Comparison of ENCODE assay signal across 1 cellular context in genomic region chr16:19926449-19927390, GRCh38.
TF ChIP-seq lines count a peak whose summit lies in the region.

No MANE protein-coding gene starts in this region.

TF ChIP-seq in HepG2, 621 proteins besides CTCF, POLR2A, EP300 and RAD21 (continued from another document and continues in another):
- TF ChIP-seq, protein P1, sequence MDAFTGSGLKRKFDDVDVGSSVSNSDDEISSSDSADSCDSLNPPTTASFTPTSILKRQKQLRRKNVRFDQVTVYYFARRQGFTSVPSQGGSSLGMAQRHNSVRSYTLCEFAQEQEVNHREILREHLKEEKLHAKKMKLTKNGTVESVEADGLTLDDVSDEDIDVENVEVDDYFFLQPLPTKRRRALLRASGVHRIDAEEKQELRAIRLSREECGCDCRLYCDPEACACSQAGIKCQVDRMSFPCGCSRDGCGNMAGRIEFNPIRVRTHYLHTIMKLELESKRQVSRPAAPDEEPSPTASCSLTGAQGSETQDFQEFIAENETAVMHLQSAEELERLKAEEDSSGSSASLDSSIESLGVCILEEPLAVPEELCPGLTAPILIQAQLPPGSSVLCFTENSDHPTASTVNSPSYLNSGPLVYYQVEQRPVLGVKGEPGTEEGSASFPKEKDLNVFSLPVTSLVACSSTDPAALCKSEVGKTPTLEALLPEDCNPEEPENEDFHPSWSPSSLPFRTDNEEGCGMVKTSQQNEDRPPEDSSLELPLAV (CRISPR knock-in tag; conservative IDR thresholded peaks at IDR 0.05; ENCODE audit: low read depth) = no peak
- TF ChIP-seq SMYD3 (CRISPR knock-in tag; IDR thresholded peaks at IDR 0.05) = no peak
- TF ChIP-seq CHCHD3 (CRISPR knock-in tag; IDR thresholded peaks at IDR 0.05) = no peak
- TF ChIP-seq TOE1 (CRISPR knock-in tag; IDR thresholded peaks at IDR 0.05) = no peak
- TF ChIP-seq ZHX2 (IDR thresholded peaks at IDR 0.05; ENCODE audit: low read depth) = no peak
- TF ChIP-seq ZHX2 (CRISPR knock-in tag; IDR thresholded peaks at IDR 0.05; ENCODE audit: borderline replicate concordance) = no peak
- TF ChIP-seq, protein P2, sequence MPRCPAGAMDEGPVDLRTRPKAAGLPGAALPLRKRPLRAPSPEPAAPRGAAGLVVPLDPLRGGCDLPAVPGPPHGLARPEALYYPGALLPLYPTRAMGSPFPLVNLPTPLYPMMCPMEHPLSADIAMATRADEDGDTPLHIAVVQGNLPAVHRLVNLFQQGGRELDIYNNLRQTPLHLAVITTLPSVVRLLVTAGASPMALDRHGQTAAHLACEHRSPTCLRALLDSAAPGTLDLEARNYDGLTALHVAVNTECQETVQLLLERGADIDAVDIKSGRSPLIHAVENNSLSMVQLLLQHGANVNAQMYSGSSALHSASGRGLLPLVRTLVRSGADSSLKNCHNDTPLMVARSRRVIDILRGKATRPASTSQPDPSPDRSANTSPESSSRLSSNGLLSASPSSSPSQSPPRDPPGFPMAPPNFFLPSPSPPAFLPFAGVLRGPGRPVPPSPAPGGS (CRISPR knock-in tag; IDR thresholded peaks at IDR 0.05) = no peak
- peak; percentile 92 for TF ChIP-seq FOSL1 (CRISPR knock-in tag; IDR thresholded peaks at IDR 0.05; ENCODE audit: borderline replicate concordance)
- TF ChIP-seq PPARG (CRISPR knock-in tag; conservative IDR thresholded peaks at IDR 0.05) = no peak
- TF ChIP-seq, protein P3, sequence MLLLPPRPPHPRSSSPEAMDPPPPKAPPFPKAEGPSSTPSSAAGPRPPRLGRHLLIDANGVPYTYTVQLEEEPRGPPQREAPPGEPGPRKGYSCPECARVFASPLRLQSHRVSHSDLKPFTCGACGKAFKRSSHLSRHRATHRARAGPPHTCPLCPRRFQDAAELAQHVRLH (CRISPR knock-in tag; IDR thresholded peaks at IDR 0.05; ENCODE audit: borderline replicate concordance, low read depth) = peak; percentile 29; the same call in 1 of the 2 replicates
- TF ChIP-seq, protein P4, sequence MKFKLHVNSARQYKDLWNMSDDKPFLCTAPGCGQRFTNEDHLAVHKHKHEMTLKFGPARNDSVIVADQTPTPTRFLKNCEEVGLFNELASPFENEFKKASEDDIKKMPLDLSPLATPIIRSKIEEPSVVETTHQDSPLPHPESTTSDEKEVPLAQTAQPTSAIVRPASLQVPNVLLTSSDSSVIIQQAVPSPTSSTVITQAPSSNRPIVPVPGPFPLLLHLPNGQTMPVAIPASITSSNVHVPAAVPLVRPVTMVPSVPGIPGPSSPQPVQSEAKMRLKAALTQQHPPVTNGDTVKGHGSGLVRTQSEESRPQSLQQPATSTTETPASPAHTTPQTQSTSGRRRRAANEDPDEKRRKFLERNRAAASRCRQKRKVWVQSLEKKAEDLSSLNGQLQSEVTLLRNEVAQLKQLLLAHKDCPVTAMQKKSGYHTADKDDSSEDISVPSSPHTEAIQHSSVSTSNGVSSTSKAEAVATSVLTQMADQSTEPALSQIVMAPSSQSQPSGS (CRISPR knock-in tag; IDR thresholded peaks at IDR 0.05) = peak; percentile 51; the same call in 1 of the 2 replicates
- no peak for TF ChIP-seq ZNF83 (CRISPR knock-in tag; IDR thresholded peaks at IDR 0.05; ENCODE audit: borderline replicate concordance)
- TF ChIP-seq ZBTB25 (CRISPR knock-in tag; IDR thresholded peaks at IDR 0.05) = no peak
- TF ChIP-seq ZNF235 (CRISPR knock-in tag; IDR thresholded peaks at IDR 0.05; ENCODE audit: borderline replicate concordance) = no peak
- TF ChIP-seq STAT5B (CRISPR knock-in tag; IDR thresholded peaks at IDR 0.05) = no peak
- no peak for TF ChIP-seq RBM22 (optimal IDR thresholded peaks at IDR 0.05; ENCODE audit: low read length)
- TF ChIP-seq NFIB (CRISPR knock-in tag; IDR thresholded peaks at IDR 0.05; ENCODE audit: borderline replicate concordance) = no peak
- TF ChIP-seq ZNF891 (CRISPR knock-in tag; IDR thresholded peaks at IDR 0.05) = no peak
- TF ChIP-seq ELF3 (CRISPR knock-in tag; IDR thresholded peaks at IDR 0.05) = peak; percentile 52; the same call in 1 of the 2 replicates
- TF ChIP-seq SUZ12 (IDR thresholded peaks at IDR 0.05; ENCODE audit: low read depth, low read length) = no peak
- TF ChIP-seq ARNT (IDR thresholded peaks at IDR 0.05) = no peak
- TF ChIP-seq, protein P5, sequence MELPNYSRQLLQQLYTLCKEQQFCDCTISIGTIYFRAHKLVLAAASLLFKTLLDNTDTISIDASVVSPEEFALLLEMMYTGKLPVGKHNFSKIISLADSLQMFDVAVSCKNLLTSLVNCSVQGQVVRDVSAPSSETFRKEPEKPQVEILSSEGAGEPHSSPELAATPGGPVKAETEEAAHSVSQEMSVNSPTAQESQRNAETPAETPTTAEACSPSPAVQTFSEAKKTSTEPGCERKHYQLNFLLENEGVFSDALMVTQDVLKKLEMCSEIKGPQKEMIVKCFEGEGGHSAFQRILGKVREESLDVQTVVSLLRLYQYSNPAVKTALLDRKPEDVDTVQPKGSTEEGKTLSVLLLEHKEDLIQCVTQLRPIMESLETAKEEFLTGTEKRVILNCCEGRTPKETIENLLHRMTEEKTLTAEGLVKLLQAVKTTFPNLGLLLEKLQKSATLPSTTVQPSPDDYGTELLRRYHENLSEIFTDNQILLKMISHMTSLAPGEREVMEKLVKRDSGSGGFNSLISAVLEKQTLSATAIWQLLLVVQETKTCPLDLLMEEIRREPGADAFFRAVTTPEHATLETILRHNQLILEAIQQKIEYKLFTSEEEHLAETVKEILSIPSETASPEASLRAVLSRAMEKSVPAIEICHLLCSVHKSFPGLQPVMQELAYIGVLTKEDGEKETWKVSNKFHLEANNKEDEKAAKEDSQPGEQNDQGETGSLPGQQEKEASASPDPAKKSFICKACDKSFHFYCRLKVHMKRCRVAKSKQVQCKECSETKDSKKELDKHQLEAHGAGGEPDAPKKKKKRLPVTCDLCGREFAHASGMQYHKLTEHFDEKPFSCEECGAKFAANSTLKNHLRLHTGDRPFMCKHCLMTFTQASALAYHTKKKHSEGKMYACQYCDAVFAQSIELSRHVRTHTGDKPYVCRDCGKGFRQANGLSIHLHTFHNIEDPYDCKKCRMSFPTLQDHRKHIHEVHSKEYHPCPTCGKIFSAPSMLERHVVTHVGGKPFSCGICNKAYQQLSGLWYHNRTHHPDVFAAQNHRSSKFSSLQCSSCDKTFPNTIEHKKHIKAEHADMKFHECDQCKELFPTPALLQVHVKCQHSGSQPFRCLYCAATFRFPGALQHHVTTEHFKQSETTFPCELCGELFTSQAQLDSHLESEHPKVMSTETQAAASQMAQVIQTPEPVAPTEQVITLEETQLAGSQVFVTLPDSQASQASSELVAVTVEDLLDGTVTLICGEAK (IDR thresholded peaks at IDR 0.05) = no peak
- TF ChIP-seq, protein P5 (CRISPR knock-in tag; IDR thresholded peaks at IDR 0.05) = peak; percentile 9; the same call in 1 of the 2 replicates
- no peak for TF ChIP-seq TBX3 (IDR thresholded peaks at IDR 0.05; ENCODE audit: borderline replicate concordance)
- no peak for TF ChIP-seq ZSCAN12 (CRISPR knock-in tag; IDR thresholded peaks at IDR 0.05)
- TF ChIP-seq TEAD3 (CRISPR knock-in tag; optimal IDR thresholded peaks at IDR 0.05; ENCODE audit: borderline replicate concordance) = peak; percentile 90
- TF ChIP-seq ZSCAN22 (CRISPR knock-in tag; IDR thresholded peaks at IDR 0.05) = no peak
- TF ChIP-seq ZNF557 (CRISPR knock-in tag; IDR thresholded peaks at IDR 0.05) = no peak
- peak; percentile 51; the same call in 1 of the 2 replicates for TF ChIP-seq FOXO1 (CRISPR knock-in tag; IDR thresholded peaks at IDR 0.05)
- TF ChIP-seq, protein P6, sequence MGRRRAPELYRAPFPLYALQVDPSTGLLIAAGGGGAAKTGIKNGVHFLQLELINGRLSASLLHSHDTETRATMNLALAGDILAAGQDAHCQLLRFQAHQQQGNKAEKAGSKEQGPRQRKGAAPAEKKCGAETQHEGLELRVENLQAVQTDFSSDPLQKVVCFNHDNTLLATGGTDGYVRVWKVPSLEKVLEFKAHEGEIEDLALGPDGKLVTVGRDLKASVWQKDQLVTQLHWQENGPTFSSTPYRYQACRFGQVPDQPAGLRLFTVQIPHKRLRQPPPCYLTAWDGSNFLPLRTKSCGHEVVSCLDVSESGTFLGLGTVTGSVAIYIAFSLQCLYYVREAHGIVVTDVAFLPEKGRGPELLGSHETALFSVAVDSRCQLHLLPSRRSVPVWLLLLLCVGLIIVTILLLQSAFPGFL (CRISPR knock-in tag; IDR thresholded peaks at IDR 0.05) = no peak
